18 cellular contexts compared by ENCODE assay signal in the genomic region with DNA sequence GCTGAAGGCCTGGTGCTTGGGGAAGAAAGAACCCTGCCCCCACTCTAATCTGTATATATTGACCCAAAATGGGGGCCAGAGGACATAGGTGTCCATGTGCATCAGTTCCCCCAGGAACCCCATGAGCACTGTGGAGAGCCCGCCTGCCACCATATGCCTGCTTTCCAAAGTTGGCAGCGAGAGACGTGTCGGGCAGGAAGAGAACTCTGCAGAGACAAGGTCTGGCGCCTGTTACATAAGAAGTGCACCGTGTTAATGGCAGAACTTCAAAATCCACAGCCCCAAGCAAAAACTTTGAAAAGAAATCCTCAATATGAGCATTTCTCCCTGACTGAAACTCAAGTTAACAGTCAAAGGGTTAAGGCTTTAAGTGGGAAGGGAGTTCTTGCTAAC. TPM values are rescaled to one million over a fixed set of nuclear protein-coding genes. Genes with fewer than 3 reads are reported as not detected.
A peak's percentile ranks its signal among the peaks of the same experiment; 100 is the strongest.
DNase-seq lines count a peak whose midpoint lies in the region; ATAC-seq and TF ChIP-seq lines count a peak whose summit lies in the region.
"Had no signal": no experiment of that assay in that cellular context is flagged by ENCODE, and none has a peak within 500 bp of the region (broad histone marks: within the 10 kb centered on the region; RNA-seq: fewer than 3 reads in every experiment).

No MANE protein-coding gene starts in this region.

- H3K36me3 ChIP-seq in esophagus squamous epithelium (no peaks in the 10 kb centered on the region), neuronal stem cell (replicated peaks in 1 of 2; ENCODE audit: control insufficient read depth in 2 of 2, insufficient read depth in 2 of 2, low read length in 2 of 2) (no peaks in the 10 kb centered on the region), thoracic aorta (no peaks in the 10 kb centered on the region), WERI-Rb-1 (no peaks in the 10 kb centered on the region)
- H3K36me3 ChIP-seq: BLaER1 treated with 17β-estradiol and CSF1 and Interleukin-3, amounts not matched to agents 10 nM and 100 nM; tibial nerve had no signal

- 25 to 47% methylated on average over 4 to 6 of the region's 6 CpGs for WGBS in esophagus squamous epithelium, 2 donors
- WGBS in neuronal stem cell (ENCODE audit: extremely low coverage in 2 of 2, insufficient read length in 2 of 2, insufficient replicate concordance in 1 of 2), 2 donors = no CpG with 5 or more reads among the region's 6 CpGs

- intact Hi-C loops in esophagus squamous epithelium (cut with DNase I) = no loop called here

- TF ChIP-seq CTCF in esophagus squamous epithelium (IDR thresholded peaks at IDR 0.05) = no peak
- no peak for TF ChIP-seq CTCF in thoracic aorta (IDR thresholded peaks at IDR 0.05)
- TF ChIP-seq CTCF in WERI-Rb-1 (IDR thresholded peaks at IDR 0.05; ENCODE audit: low read depth, low read length) = no peak

- H4K91ac ChIP-seq in neuronal stem cell (ENCODE audit: low read depth, low read length, poor library complexity) = no peak overlapping the region

- no peak overlapping the region for H3K4ac ChIP-seq in neuronal stem cell (ENCODE audit: low read length)

- H3K9me3 ChIP-seq in esophagus squamous epithelium (no peaks in the 10 kb centered on the region), neuronal stem cell (replicated peaks in 1 of 2; ENCODE audit: control insufficient read depth in 2 of 2, insufficient read depth in 1 of 2, low read depth in 1 of 2, low read length in 2 of 2) (no peaks in the 10 kb centered on the region), thoracic aorta (no peaks in the 10 kb centered on the region), WERI-Rb-1 (ENCODE audit: severe bottlenecking) (no peaks in the 10 kb centered on the region)
- H3K9me3 ChIP-seq: BLaER1 treated with 17β-estradiol and CSF1 and Interleukin-3, amounts not matched to agents 10 nM and 100 nM; SK-N-SH; tibial nerve had no signal

- peak overlapping the region; percentile 8 for H2AK5ac ChIP-seq in neuronal stem cell (ENCODE audit: low read depth, low read length)

- H3K27ac ChIP-seq in esophagus squamous epithelium (peak overlapping the region; percentile 42 to 84 (median 80)), neuronal stem cell (replicated peaks; ENCODE audit: low read length) (no peak overlapping the region), thoracic aorta (peak overlapping the region; percentile 50 to 53), WERI-Rb-1 (no peak overlapping the region)

- no peak overlapping the region for H2BK5ac ChIP-seq in neuronal stem cell (ENCODE audit: low read length)

- peaks cover 12 to 96% (median 29%) of the 10 kb centered on the region in 3 donors for H3K4me1 ChIP-seq in esophagus squamous epithelium
- peaks cover 0 to 5% of the 10 kb centered on the region in 2 donors for H3K4me1 ChIP-seq in neuronal stem cell (ENCODE audit: control insufficient read depth in 2 of 2, insufficient read depth in 1 of 2, low read depth in 1 of 2, low read length in 2 of 2)
- H3K4me1 ChIP-seq in thoracic aorta (ENCODE audit: control insufficient read depth in 1 of 2, low read depth in 2 of 2) = peaks cover 14 to 33% of the 10 kb centered on the region in 2 donors

- no peak overlapping the region for H2BK120ac ChIP-seq in neuronal stem cell (ENCODE audit: low read depth, low read length)

- no peak overlapping the region for H3K4me3 ChIP-seq in esophagus squamous epithelium
- H3K4me3 ChIP-seq in neuronal stem cell (ENCODE audit: low read length in 2 of 2) = no peak overlapping the region
- no peak overlapping the region for H3K4me3 ChIP-seq in thoracic aorta
- no peak overlapping the region for H3K4me3 ChIP-seq in WERI-Rb-1 (ENCODE audit: low read depth, low read length)
- H3K4me3 ChIP-seq: BLaER1 treated with 17β-estradiol and CSF1 and Interleukin-3, amounts not matched to agents 10 nM and 100 nM; tibial nerve had no signal

- H3K79me1 ChIP-seq in neuronal stem cell (ENCODE audit: low read depth, low read length) = peaks cover 6% of the 10 kb centered on the region

- H4K8ac ChIP-seq in neuronal stem cell (ENCODE audit: low read depth, low read length) = no peak overlapping the region

- no peak overlapping the region for H2AFZ ChIP-seq in neuronal stem cell (ENCODE audit: low read length)

- H3K27me3 ChIP-seq in esophagus squamous epithelium (no peaks in the 10 kb centered on the region), neuronal stem cell (ENCODE audit: control insufficient read depth in 3 of 3, insufficient read depth in 3 of 3, low read depth in 1 of 3, low read length in 3 of 3) (no peaks in the 10 kb centered on the region), thoracic aorta (replicated peaks; ENCODE audit: insufficient read depth) (no peaks in the 10 kb centered on the region), WERI-Rb-1 (ENCODE audit: insufficient read depth, low read depth, severe bottlenecking) (no peaks in the 10 kb centered on the region)
- H3K27me3 ChIP-seq: BLaER1 treated with 17β-estradiol and CSF1 and Interleukin-3, amounts not matched to agents 10 nM and 100 nM; tibial nerve had no signal

- no peak for ATAC-seq in thoracic aorta (ENCODE audit: insufficient number of reproducible peaks, low FRiP score, low read depth)
- no peak for ATAC-seq in HG03135 (IDR thresholded peaks at IDR 0.05; ENCODE audit: unreplicated experiment)

- no peak overlapping the region for H2BK15ac ChIP-seq in neuronal stem cell (ENCODE audit: low read length)

- H2BK12ac ChIP-seq in neuronal stem cell (ENCODE audit: low read length) = no peak overlapping the region

- no peak for TF ChIP-seq POLR2A in esophagus squamous epithelium (IDR thresholded peaks at IDR 0.05)

- DNase-seq in DMS 273 (lab: John Stamatoyannopoulos, UW; ENCODE audit: unreplicated experiment) (peak; percentile 40), DMS 273 treated with DMSO at 0.1 percent for 48 hours (lab: John Stamatoyannopoulos, UW) (no peak), esophagus squamous epithelium (lab: John Stamatoyannopoulos, UW) (no peak), neuronal stem cell (ENCODE audit: low spot score) (no peak), thoracic aorta (ENCODE audit: low spot score) (no peak), WERI-Rb-1 (no peak)
- DNase-seq in stimulated activated naive CD4-positive, alpha-beta T cell treated with Interleukin-2 at 50 U/mL for 16 hours (lab: John Stamatoyannopoulos, UW) = no peak
- DNase-seq: 8988T; activated CD4-positive, alpha-beta T cell treated with anti-CD3 and anti-CD28 coated beads for 48 hours; activated naive CD4-positive, alpha-beta T cell treated with Interleukin-2 at 50 U/mL for 16 hours; DMS53; mesendoderm; NCI-H524 treated with DMSO at 0.1 percent for 48 hours; SK-N-SH; stimulated activated CD4-positive, alpha-beta T cell treated with anti-CD3 and anti-CD28 coated beads, Interleukin-2, amount 100 ng/mL, for 24 hours had no signal

- no peak overlapping the region for H3K4me2 ChIP-seq in neuronal stem cell (ENCODE audit: insufficient read depth, low read length, poor library complexity, severe bottlenecking)
- H3K4me2 ChIP-seq: SK-N-SH had no signal

- peak overlapping the region; percentile 80 for H3K23ac ChIP-seq in neuronal stem cell (ENCODE audit: low read depth, low read length, poor library complexity)

- H3K18ac ChIP-seq in neuronal stem cell (ENCODE audit: low read length) = no peak overlapping the region

- H3K9ac ChIP-seq in neuronal stem cell (ENCODE audit: low read depth, low read length, poor library complexity) = no peak overlapping the region
- H3K9ac ChIP-seq: SK-N-SH had no signal

- H3K14ac ChIP-seq in neuronal stem cell (ENCODE audit: low read length) = no peak overlapping the region

RNA-seq across cellular contexts. Expression of a gene that starts 8.0 kb away (rescaled TPM):
- total RNA-seq in esophagus squamous epithelium (100 to 1,000 TPM in 2 of 4 donors, 10 to 100 TPM in 2; 76.1 to 186 (median 118) TPM), thoracic aorta (10 to 100 TPM; 13.4 to 22.3 TPM)
- 123 TPM for polyA plus RNA-seq in neuronal stem cell (2013, experiment 1 of 2)
- 121 TPM for polyA plus RNA-seq in neuronal stem cell (2013, experiment 2 of 2)

RNA-seq across cellular contexts. Expression of a gene that starts 41.1 kb away (rescaled TPM):
- total RNA-seq in esophagus squamous epithelium (10 to 100 TPM; 21.4 to 24.7 (median 23.0) TPM), thoracic aorta (10 to 100 TPM; 21.9 to 27.9 TPM)
- polyA plus RNA-seq in neuronal stem cell (2013, experiment 1 of 2) = 36.6 TPM
- polyA plus RNA-seq in neuronal stem cell (2013, experiment 2 of 2) = 38.1 TPM

RNA-seq across cellular contexts. Expression of a gene that starts 41.2 kb away (rescaled TPM):
- 1 to 10 TPM; 3.9 to 7.9 (median 6.0) TPM for total RNA-seq in esophagus squamous epithelium
- polyA plus RNA-seq in neuronal stem cell (2013, experiment 1 of 2) = 9.0 TPM
- 7.7 TPM for polyA plus RNA-seq in neuronal stem cell (2013, experiment 2 of 2)
- total RNA-seq in thoracic aorta = 1 to 10 TPM; 4.6 to 4.7 TPM

Comparison
In these comparisons a context has a peak if more than half of its experiments do, and no peak if none do; other contexts are left out.
1. H3K27ac ChIP-seq: peak in esophagus squamous epithelium (4 of 4) and thoracic aorta (2 of 2); none in neuronal stem cell (single experiment) and WERI-Rb-1 (single experiment).